Comparison of ENCODE assay signal across 8 cellular contexts in genomic region chr12:120529641-120530314, GRCh38. TPM values are rescaled to one million over a fixed set of nuclear protein-coding genes. Genes with fewer than 3 reads are reported as not detected.
DNase-seq lines count a peak whose midpoint lies in the region; ATAC-seq and TF ChIP-seq lines count a peak whose summit lies in the region.

No MANE protein-coding gene starts in this region.

- BruUV-seq in Calu3 (replicated peaks; lab: Mats Ljungman, UMichigan), result no TSS peak

- CTCF ChIA-PET in Calu3 (lab: Charles Lee), result interaction anchor here (0.9 to 1.7 kb wide), 5 partner anchors 9 to 76 kb away, joined by 3 to 9 read pairs (median 4); partner anchors contain the start of gene SRSF9

- H3K27me3 Mint-ChIP-seq in Calu3 (ENCODE audit: unreplicated experiment), result no peaks in the 10 kb centered on the region
- H3K27me3 Mint-ChIP-seq in effector memory CD8-positive, alpha-beta T cell, result no peaks in the 10 kb centered on the region

- H3K4me3 ChIP-seq in mucosa of stomach (ENCODE audit: low read length), result peak overlapping the region; percentile 53

- peaks cover 10% of the 10 kb centered on the region for H3K4me1 Mint-ChIP-seq in Calu3 (ENCODE audit: low read depth, unreplicated experiment)
- H3K4me1 Mint-ChIP-seq in effector memory CD8-positive, alpha-beta T cell (ENCODE audit: low read depth in 2 of 2), result peaks cover 15% of the 10 kb centered on the region in 2 donors

- TF ChIP-seq CTCF in Calu3 (IDR thresholded peaks at IDR 0.05; ENCODE audit: unreplicated experiment), result no peak
- TF ChIP-seq CTCF in omental fat pad (IDR thresholded peaks at IDR 0.05), result no peak

- intact Hi-C loops in Calu3 (cut with micrococcal nuclease; ENCODE audit: unreplicated experiment), result no loop called here

- H3K36me3 Mint-ChIP-seq in Calu3 (ENCODE audit: insufficient read depth, unreplicated experiment), result peaks cover 38% of the 10 kb centered on the region
- peaks cover 24% of the 10 kb centered on the region for H3K36me3 Mint-ChIP-seq in effector memory CD8-positive, alpha-beta T cell (ENCODE audit: insufficient read depth)

- no peaks in the 10 kb centered on the region for H3K27me3 ChIP-seq in mucosa of stomach (ENCODE audit: control insufficient read depth, insufficient read depth, low read length)

- no peaks in the 10 kb centered on the region for H3K9me3 Mint-ChIP-seq in Calu3 (ENCODE audit: low read depth, unreplicated experiment)
- H3K9me3 Mint-ChIP-seq in effector memory CD8-positive, alpha-beta T cell, result no peaks in the 10 kb centered on the region

- H3K4me1 ChIP-seq in mucosa of stomach (ENCODE audit: control insufficient read depth, insufficient read depth, low read length), result no peaks in the 10 kb centered on the region

- H3K27ac Mint-ChIP-seq in Calu3 (ENCODE audit: unreplicated experiment), result peak overlapping the region; percentile 94
- H3K27ac Mint-ChIP-seq in effector memory CD8-positive, alpha-beta T cell, result peak overlapping the region; percentile 98 to 100

- DNase-seq in Calu3 (peak; percentile 39), HuH-7.5 (ENCODE audit: low spot score) (peak; percentile 56), RPMI7951 (ENCODE audit: low read depth) (peak; percentile 51), omental fat pad (ENCODE audit: low spot score) (no peak)
- DNase-seq in effector memory CD8-positive, alpha-beta T cell, result no peak

- peak overlapping the region; percentile 95 for H3K9ac ChIP-seq in mucosa of stomach (ENCODE audit: low read length)

- peak overlapping the region; percentile 87 for H3K4me3 Mint-ChIP-seq in Calu3 (ENCODE audit: low read depth, unreplicated experiment)
- peak overlapping the region; percentile 99 to 100 for H3K4me3 Mint-ChIP-seq in effector memory CD8-positive, alpha-beta T cell

- H3K36me3 ChIP-seq in mucosa of stomach (ENCODE audit: control insufficient read depth, insufficient read depth, low read length), result no peaks in the 10 kb centered on the region

- no peaks in the 10 kb centered on the region for H3K9me3 ChIP-seq in mucosa of stomach (ENCODE audit: control insufficient read depth, low read length)

- no peak for ATAC-seq in effector memory CD8-positive, alpha-beta T cell (replicated peaks)
- no peak for ATAC-seq in GM18520 (IDR thresholded peaks at IDR 0.05; ENCODE audit: unreplicated experiment)
- no peak for ATAC-seq in GM18519 (IDR thresholded peaks at IDR 0.05; ENCODE audit: low FRiP score, unreplicated experiment)
- ATAC-seq in omental fat pad (ENCODE audit: low FRiP score), result no peak

RNA-seq across cellular contexts. Expression of gene COQ5, which starts 0.8 kb away (rescaled TPM):
- total RNA-seq in Calu3 (2022) (33.8 and 36.8 TPM in 2 replicates), omental fat pad (10 to 100 TPM; 14.4 to 31.2 (median 25.4) TPM)
- total RNA-seq in RPMI7951 (2014; rRNA removed; shearing (Covaris generic)), result 32.3 and 34.1 TPM in 2 replicates

RNA-seq across cellular contexts. Expression of gene RNF10, which starts 4.4 kb away (rescaled TPM):
- total RNA-seq in Calu3 (2022), result 172 and 206 TPM in 2 replicates
- 60.8 and 74.8 TPM in 2 replicates for total RNA-seq in RPMI7951 (2014; rRNA removed; shearing (Covaris generic))
- 100 to 1,000 TPM; 124 to 217 (median 167) TPM for total RNA-seq in omental fat pad

RNA-seq across cellular contexts. Expression of gene DYNLL1, which starts 33.9 kb away (rescaled TPM):
- total RNA-seq in Calu3 (2022) (419 and 423 TPM in 2 replicates), omental fat pad (100 to 1,000 TPM; 142 to 209 (median 175) TPM)
- 585 and 618 TPM in 2 replicates for total RNA-seq in RPMI7951 (2014; rRNA removed; shearing (Covaris generic))

RNA-seq across cellular contexts. Expression of gene POP5, which starts 51.4 kb away (rescaled TPM):
- 81.0 and 84.4 TPM in 2 replicates for total RNA-seq in Calu3 (2022)
- total RNA-seq in RPMI7951 (2014; rRNA removed; shearing (Covaris generic)), result 80.9 and 89.1 TPM in 2 replicates
- total RNA-seq in omental fat pad, result 10 to 100 TPM; 20.9 to 44.6 (median 34.3) TPM

Comparison
In these comparisons a context has a peak if more than half of its experiments do, and no peak if none do; other contexts are left out.
1. DNase-seq: peak in Calu3 (single experiment), HuH-7.5 (single experiment) and RPMI7951 (single experiment); none in effector memory CD8-positive, alpha-beta T cell (0 of 3) and omental fat pad (single experiment).